In genomic region chr12:6206327-6206726, GRCh38 we compare ENCODE assay signal across 19 cellular contexts. TPM values are rescaled to one million over a fixed set of nuclear protein-coding genes. Genes with fewer than 3 reads are reported as not detected.
DNase-seq lines count a peak whose midpoint lies in the region; ATAC-seq and TF ChIP-seq lines count a peak whose summit lies in the region.
"Had no signal": no experiment of that assay in that cellular context is flagged by ENCODE, and none has a peak within 500 bp of the region (broad histone marks: within the 10 kb centered on the region; RNA-seq: fewer than 3 reads in every experiment).

No MANE protein-coding gene starts in this region.

- WGBS in heart right ventricle, 2 donors, result 71 to 81% methylated on average over 4 of the region's 4 CpGs
- WGBS in right cardiac atrium, result 62% methylated on average over 4 of the region's 4 CpGs
- WGBS in sigmoid colon, 2 donors, result 85 to 88% methylated on average over 4 of the region's 4 CpGs
- 25 to 26% methylated on average over 4 of the region's 4 CpGs for WGBS in aorta, 2 donors

- H3K36me3 ChIP-seq in heart right ventricle (peaks cover 0 to 31% (median 0%) of the 10 kb centered on the region in 9 donors), sigmoid colon (peaks cover 0 to 8% (median 0%) of the 10 kb centered on the region in 4 donors), aorta (ENCODE audit: control insufficient read depth in 1 of 2, insufficient read depth in 2 of 2, low read length in 1 of 2) (no peaks in the 10 kb centered on the region)

- H3K27ac ChIP-seq in heart right ventricle (peak overlapping the region; percentile 28 to 99 (median 92)), right cardiac atrium (ENCODE audit: low read length) (peak overlapping the region; percentile 50), sigmoid colon (peak overlapping the region; percentile 95 to 100 (median 98)), aorta (ENCODE audit: low read depth in 1 of 2, low read length in 2 of 2) (peak overlapping the region; percentile 30 to 66)
- H3K27ac ChIP-seq: SJSA1 had no signal

- DNase-seq in heart right ventricle, result no peak
- no peak for DNase-seq in cardiac septum (ENCODE audit: low spot score)
- DNase-seq in right cardiac atrium, result peak in 2 of 3 donors; percentile 41 to 67
- no peak for DNase-seq in sigmoid colon
- DNase-seq in aorta, result peak in 1 of 2 donors; percentile 69
- no peak for DNase-seq in globus pallidus (ENCODE audit: low spot score)
- DNase-seq in omental fat pad (ENCODE audit: low spot score), result no peak
- no peak for DNase-seq in midbrain (lab: John Stamatoyannopoulos, UW)
- DNase-seq: activated CD4-positive, alpha-beta T cell treated with anti-CD3 and anti-CD28 coated beads for 4 hours; activated CD8-positive, alpha-beta memory T cell treated with anti-CD3 and anti-CD28 coated beads, Interleukin-2, amount 50 U/mL, for 4 hours; activated naive CD4-positive, alpha-beta T cell; CD4-positive, CD25-positive, alpha-beta regulatory T cell; DND-41; left colon; NCI-H187 treated with DMSO at 0.1 percent for 48 hours; NCI-H510A had no signal

- TF ChIP-seq EP300 in sigmoid colon (IDR thresholded peaks at IDR 0.05), result peak in 2 of 4 donors; percentile 34 to 59

- H3K4me1 ChIP-seq in heart right ventricle (peaks cover 36 to 100% (median 75%) of the 10 kb centered on the region in 9 donors), right cardiac atrium (ENCODE audit: control insufficient read depth, insufficient read depth, low read length) (peaks cover 12% of the 10 kb centered on the region), sigmoid colon (peaks cover 0 to 100% (median 99%) of the 10 kb centered on the region in 4 donors), aorta (ENCODE audit: control insufficient read depth in 1 of 2, insufficient read depth in 2 of 2, low read length in 2 of 2) (peaks cover 4 to 5% of the 10 kb centered on the region in 2 donors)

- TF ChIP-seq CTCF in heart right ventricle (IDR thresholded peaks at IDR 0.05), result no peak
- TF ChIP-seq CTCF in sigmoid colon (IDR thresholded peaks at IDR 0.05), result no peak
- TF ChIP-seq CTCF in omental fat pad (IDR thresholded peaks at IDR 0.05), result no peak

- H3K4me3 ChIP-seq in heart right ventricle, result no peak overlapping the region
- no peak overlapping the region for H3K4me3 ChIP-seq in right cardiac atrium (ENCODE audit: low read length)
- no peak overlapping the region for H3K4me3 ChIP-seq in sigmoid colon
- no peak overlapping the region for H3K4me3 ChIP-seq in aorta (ENCODE audit: low read length in 2 of 2)
- H3K4me3 ChIP-seq: SJSA1 had no signal

- ATAC-seq in heart right ventricle, result peak in 5 of 8 donors; percentile 18 to 40 (median 29)
- peak; percentile 4 to 12 for ATAC-seq in right cardiac atrium
- no peak for ATAC-seq in aorta (ENCODE audit: low FRiP score)
- no peak for ATAC-seq in omental fat pad (ENCODE audit: low FRiP score)
- ATAC-seq: HCT116; natural killer cell treated with Interleukin-12 subunit alpha and Interleukin-12 subunit beta and Interleukin-15 and Interleukin-18, amount 100 ng/mL, for 72 hours had no signal

- no peak for TF ChIP-seq POLR2A in sigmoid colon (IDR thresholded peaks at IDR 0.05)

- intact Hi-C loops in heart right ventricle (cut with DNase I), result loop anchor here in 1 of 10 donors (2.0 kb wide), 1 partner anchor 18 kb away; no protein-coding TSS in a partner anchor
- intact Hi-C loops in cardiac septum (cut with DNase I), result loop anchor here (2.0 kb wide), 1 partner anchor 18 kb away; no protein-coding TSS in a partner anchor
- intact Hi-C loops in right cardiac atrium (cut with DNase I), result no loop called here
- intact Hi-C loops in sigmoid colon (cut with DNase I), result no loop called here
- intact Hi-C loops in aorta (cut with DNase I), result no loop called here

- H3K9me3 ChIP-seq in heart right ventricle (no peaks in the 10 kb centered on the region), right cardiac atrium (ENCODE audit: control insufficient read depth, low read length) (no peaks in the 10 kb centered on the region), sigmoid colon (no peaks in the 10 kb centered on the region), aorta (ENCODE audit: control insufficient read depth, low read length) (no peaks in the 10 kb centered on the region)
- H3K9me3 ChIP-seq: SJSA1 had no signal

- H3K27me3 ChIP-seq in heart right ventricle (peaks cover 0 to 11% (median 0%) of the 10 kb centered on the region in 7 donors), right cardiac atrium (ENCODE audit: control insufficient read depth, insufficient read depth) (no peaks in the 10 kb centered on the region), sigmoid colon (no peaks in the 10 kb centered on the region), aorta (ENCODE audit: control insufficient read depth in 1 of 2, insufficient read depth in 2 of 2, low read length in 1 of 2) (no peaks in the 10 kb centered on the region)
- H3K27me3 ChIP-seq: SJSA1 had no signal

RNA-seq across cellular contexts. Expression of gene CD9, which starts 6.1 kb away (rescaled TPM):
- total RNA-seq in heart right ventricle (10 to 100 TPM; 24.8 to 70.4 (median 52.8) TPM), cardiac septum (70.2 TPM), right cardiac atrium (100 to 1,000 TPM; 117 to 248 (median 134) TPM), sigmoid colon (100 to 1,000 TPM; 240 to 453 (median 303) TPM), aorta (100 to 1,000 TPM; 285 to 303 TPM), omental fat pad (100 to 1,000 TPM in 2 of 4 donors, 10 to 100 TPM in 2; 68.3 to 181 (median 119) TPM)
- polyA plus RNA-seq in heart right ventricle (100 to 1,000 TPM in 1 of 2 donors, 10 to 100 TPM in 1; 52.3 to 109 TPM), right cardiac atrium (212 TPM), sigmoid colon (100 to 1,000 TPM; 180 to 548 (median 335) TPM), aorta (100 to 1,000 TPM; 267 to 506 TPM)

Comparison
In these comparisons a context has a peak if more than half of its experiments do, and no peak if none do; other contexts are left out.
1. DNase-seq: peak in right cardiac atrium (2 of 3); none in heart right ventricle (0 of 2), cardiac septum (single experiment), sigmoid colon (single experiment), globus pallidus (single experiment), omental fat pad (single experiment) and midbrain (single experiment).
2. ATAC-seq: peak in heart right ventricle (5 of 8) and right cardiac atrium (2 of 2); none in aorta (single experiment) and omental fat pad (single experiment).
3. H3K27ac ChIP-seq: peak in every context shown above with its lines; median percentile 98 in sigmoid colon; 92 in heart right ventricle; 50 in right cardiac atrium; 48 in aorta.